ENCODE assay signal across 31 cellular contexts in the genomic region with DNA sequence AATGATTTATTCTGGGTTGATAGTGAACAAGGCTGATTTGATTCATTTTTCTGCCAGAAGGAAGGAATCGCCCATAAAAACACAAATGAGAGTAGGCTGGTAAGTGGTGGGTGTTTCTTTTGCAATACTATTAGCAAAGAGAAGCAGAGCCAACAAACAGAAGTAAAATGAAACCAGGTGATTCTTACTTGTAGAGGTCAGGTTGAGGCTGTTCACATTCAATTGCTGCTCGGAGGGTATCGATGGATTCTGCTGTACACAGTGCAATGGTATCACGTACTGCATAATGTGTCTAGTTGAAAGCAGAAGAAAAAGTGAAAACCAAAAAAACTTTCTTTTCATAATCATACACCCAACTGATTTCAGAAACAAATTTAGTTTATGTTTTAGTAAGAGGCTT.
A peak's percentile ranks its signal among the peaks of the same experiment; 100 is the strongest.
DNase-seq lines count a peak whose midpoint lies in the region; ATAC-seq and TF ChIP-seq lines count a peak whose summit lies in the region.
"Had no signal": no experiment of that assay in that cellular context is flagged by ENCODE, and none has a peak within 500 bp of the region (broad histone marks: within the 10 kb centered on the region; RNA-seq: fewer than 3 reads in every experiment).

No MANE protein-coding gene starts in this region.

- H3K36me3 ChIP-seq in brain microvascular endothelial cell (replicated peaks) = no peaks in the 10 kb centered on the region

- H3K27me3 ChIP-seq in brain microvascular endothelial cell (replicated peaks) = no peaks in the 10 kb centered on the region
- H3K27me3 ChIP-seq: BE2C had no signal

- intact Hi-C loops in natural killer cell (cut with micrococcal nuclease) = no loop called here

- TF ChIP-seq CTCF in natural killer cell (IDR thresholded peaks at IDR 0.05) = no peak
- no peak for TF ChIP-seq CTCF in brain microvascular endothelial cell (IDR thresholded peaks at IDR 0.05; ENCODE audit: low read depth, low read length, missing control alignments)

- H3K4me3 Mint-ChIP-seq in natural killer cell treated with Interleukin-12 subunit alpha and Interleukin-12 subunit beta and Interleukin-15 and Interleukin-18, amount 100 ng/mL, for 72 hours = no peak overlapping the region
- no peak overlapping the region for H3K4me3 Mint-ChIP-seq in natural killer cell
- H3K4me3 Mint-ChIP-seq: B cell; CD14-positive monocyte; CD4-positive, alpha-beta memory T cell; CD4-positive, alpha-beta T cell; CD4-positive, CD25-positive, alpha-beta regulatory T cell; CD8-positive, alpha-beta memory T cell; CD8-positive, alpha-beta T cell had no signal

- peak overlapping the region; percentile 12 to 35 for H3K27ac Mint-ChIP-seq in natural killer cell treated with Interleukin-12 subunit alpha and Interleukin-12 subunit beta and Interleukin-15 and Interleukin-18, amount 100 ng/mL, for 72 hours
- H3K27ac Mint-ChIP-seq in natural killer cell = no peak overlapping the region
- H3K27ac Mint-ChIP-seq: B cell; CD14-positive monocyte; CD4-positive, alpha-beta memory T cell; CD4-positive, alpha-beta T cell; CD4-positive, CD25-positive, alpha-beta regulatory T cell; CD8-positive, alpha-beta memory T cell; CD8-positive, alpha-beta T cell had no signal

- no peaks in the 10 kb centered on the region for H3K9me3 Mint-ChIP-seq in natural killer cell treated with Interleukin-12 subunit alpha and Interleukin-12 subunit beta and Interleukin-15 and Interleukin-18, amount 100 ng/mL, for 72 hours
- H3K9me3 Mint-ChIP-seq in natural killer cell = no peaks in the 10 kb centered on the region
- H3K9me3 Mint-ChIP-seq: CD14-positive monocyte; CD4-positive, alpha-beta memory T cell; CD4-positive, alpha-beta T cell; CD8-positive, alpha-beta memory T cell; CD8-positive, alpha-beta T cell had no signal

- H3K27me3 Mint-ChIP-seq in natural killer cell treated with Interleukin-12 subunit alpha and Interleukin-12 subunit beta and Interleukin-15 and Interleukin-18, amount 100 ng/mL, for 72 hours = peaks cover 0 to 2% of the 10 kb centered on the region in 2 donors
- no peaks in the 10 kb centered on the region for H3K27me3 Mint-ChIP-seq in natural killer cell (ENCODE audit: low read depth in 2 of 2)
- H3K27me3 Mint-ChIP-seq: B cell; CD4-positive, alpha-beta memory T cell; CD4-positive, alpha-beta T cell; CD4-positive, CD25-positive, alpha-beta regulatory T cell had no signal

- H3K4me3 ChIP-seq in brain microvascular endothelial cell (ENCODE audit: low read depth, low read length) = no peak overlapping the region
- H3K4me3 ChIP-seq: A549; BLaER1; BLaER1 treated with 17β-estradiol and CSF1 and Interleukin-3, amounts not matched to agents 10 nM and 100 nM had no signal

- H3K36me3 Mint-ChIP-seq in natural killer cell treated with Interleukin-12 subunit alpha and Interleukin-12 subunit beta and Interleukin-15 and Interleukin-18, amount 100 ng/mL, for 72 hours = peaks cover 11% of the 10 kb centered on the region
- no peaks in the 10 kb centered on the region for H3K36me3 Mint-ChIP-seq in natural killer cell

- no peak for ATAC-seq in natural killer cell treated with Interleukin-12 subunit alpha and Interleukin-12 subunit beta and Interleukin-15 and Interleukin-18, amount 100 ng/mL, for 72 hours
- ATAC-seq in natural killer cell = no peak
- peak; percentile 55 for ATAC-seq in left lobe of liver
- ATAC-seq: A549; CD8-positive, alpha-beta T cell had no signal

- no peak overlapping the region for H3K27ac ChIP-seq in brain microvascular endothelial cell
- H3K27ac ChIP-seq: 22Rv1; A549; BLaER1; BLaER1 treated with 17β-estradiol and CSF1 and Interleukin-3, amounts not matched to agents 10 nM and 100 nM; C4-2B had no signal

- DNase-seq in natural killer cell treated with Interleukin-12 subunit alpha and Interleukin-12 subunit beta and Interleukin-15 and Interleukin-18, amount 100 ng/mL, for 72 hours (ENCODE audit: low spot score) = no peak
- DNase-seq in natural killer cell = no peak
- no peak for DNase-seq in left lobe of liver (ENCODE audit: low spot score)
- DNase-seq in brain microvascular endothelial cell = no peak
- DNase-seq: 8988T; ACHN; AML-193; BE2C; C1 segment of cervical spinal cord; Caco-2; Calu3; CD4-positive, alpha-beta memory T cell; CD4-positive, alpha-beta T cell; CD4-positive, CD25-positive, alpha-beta regulatory T cell; CD8-positive, alpha-beta memory T cell; CD8-positive, alpha-beta T cell; COR-L47; DMS 273 treated with DMSO at 0.1 percent for 48 hours; DMS153; DMS53; DMS79; DMS79 treated with DMSO at 0.1 percent for 48 hours; DND-41; EL had no signal

- in situ Hi-C loops in brain microvascular endothelial cell (cut with HindIII; ENCODE audit: low pct_ligation_motif_present, low sequenced_read_pairs) = no loop called here

- H3K4me1 Mint-ChIP-seq in natural killer cell treated with Interleukin-12 subunit alpha and Interleukin-12 subunit beta and Interleukin-15 and Interleukin-18, amount 100 ng/mL, for 72 hours (ENCODE audit: low read depth in 2 of 2) = peaks cover 9 to 11% of the 10 kb centered on the region in 2 donors
- H3K4me1 Mint-ChIP-seq in natural killer cell = peaks cover 5 to 13% of the 10 kb centered on the region in 2 donors
- H3K4me1 Mint-ChIP-seq: B cell; CD14-positive monocyte; CD8-positive, alpha-beta memory T cell had no signal

Comparison
In these comparisons a context has a peak if more than half of its experiments do, and no peak if none do; other contexts are left out.
1. H3K27ac Mint-ChIP-seq: peak in natural killer cell treated with Interleukin-12 subunit alpha and Interleukin-12 subunit beta and Interleukin-15 and Interleukin-18, amount 100 ng/mL, for 72 hours (2 of 2); none in natural killer cell (0 of 2).